6 cellular contexts compared by ENCODE assay signal in the genomic region with DNA sequence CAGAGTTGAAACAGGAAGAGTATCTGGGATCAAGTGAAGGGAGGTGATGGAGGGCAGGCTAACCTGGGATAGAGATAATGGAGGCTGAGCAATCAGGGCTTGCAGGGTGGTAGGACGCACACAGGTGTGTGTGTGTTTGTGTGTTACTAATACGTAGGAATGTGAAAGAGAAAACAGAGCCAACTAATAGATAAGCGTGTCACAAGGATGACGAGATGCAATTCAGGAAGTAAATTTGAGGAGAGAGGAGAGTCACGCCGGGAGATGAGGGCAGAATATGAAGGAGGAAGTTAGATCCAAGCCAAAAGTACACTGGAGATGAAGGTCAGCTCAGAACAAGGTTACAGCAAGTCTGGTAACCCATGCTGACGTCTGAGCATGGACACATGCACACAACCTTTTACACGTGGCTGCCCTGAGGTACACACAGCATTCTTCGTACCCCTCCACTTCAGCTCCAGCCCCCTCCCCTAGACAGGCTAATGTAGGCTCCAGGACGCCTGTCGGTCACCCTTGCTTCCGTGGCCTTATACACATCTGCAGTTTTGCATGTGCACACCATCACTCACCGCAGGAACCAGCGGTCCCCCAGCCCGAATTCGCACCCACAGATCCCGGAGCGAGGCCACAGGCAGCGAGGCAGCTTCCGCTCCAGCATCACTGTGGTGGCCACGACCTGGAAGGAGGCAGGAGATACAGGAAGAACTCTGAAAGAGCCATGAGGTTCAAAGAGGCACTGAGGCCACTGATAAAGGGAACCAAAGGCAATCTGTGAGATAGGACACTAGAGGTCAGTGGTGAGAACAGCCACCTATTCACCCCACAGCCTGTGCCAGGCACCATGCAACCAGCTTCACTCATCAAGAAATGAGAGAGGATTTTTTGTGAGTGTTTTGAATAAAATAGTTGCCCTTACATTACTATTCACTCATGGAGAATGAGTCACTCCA. TPM values are rescaled to one million over a fixed set of nuclear protein-coding genes. Genes with fewer than 3 reads are reported as not detected.
DNase-seq lines count a peak whose midpoint lies in the region; ATAC-seq, FAIRE-seq and TF ChIP-seq lines count a peak whose summit lies in the region.

No MANE protein-coding gene starts in this region.

- TF ChIP-seq RAD21 in SK-N-SH (IDR thresholded peaks at IDR 0.05; ENCODE audit: low read length) = no peak

- peaks cover 6% of the 10 kb centered on the region; the same call in 1 of the 2 replicates for H3K27me3 ChIP-seq in SK-N-SH (ENCODE audit: insufficient read depth)

- 29% methylated on average over 21 of the region's 21 CpGs for WGBS in SK-N-SH (ENCODE audit: low lambda C conversion rate)

- no peaks in the 10 kb centered on the region for H4K20me1 ChIP-seq in SK-N-SH (ENCODE audit: insufficient read depth)

- DNase-seq in GM12891 (ENCODE audit: insufficient read length, low spot score) = no peak
- peak; percentile 47 for DNase-seq in SK-N-SH
- DNase-seq in mucosa of descending colon = no peak
- DNase-seq in NCI-H2029 treated with DMSO at 0.1 percent for 48 hours (lab: John Stamatoyannopoulos, UW) = no peak
- no peak for DNase-seq in T1000 (lab: John Stamatoyannopoulos, UW)
- DNase-seq in stimulated activated naive CD4-positive, alpha-beta T cell treated with Interleukin-2 at 50 U/mL for 16 hours (lab: John Stamatoyannopoulos, UW) = no peak

- H3K36me3 ChIP-seq in SK-N-SH (replicated peaks in 1 of 2; ENCODE audit: control insufficient read depth in 1 of 2, insufficient read depth in 2 of 2, low read length in 1 of 2) (no peaks in the 10 kb centered on the region), mucosa of descending colon (ENCODE audit: low read depth) (no peaks in the 10 kb centered on the region)

- ATAC-seq in mucosa of descending colon = peak; percentile 72

- no peaks in the 10 kb centered on the region for H3K9me2 ChIP-seq in SK-N-SH

- no peaks in the 10 kb centered on the region for H3K4me1 ChIP-seq in SK-N-SH (ENCODE audit: control insufficient read depth in 1 of 2, insufficient read depth in 2 of 2, low read depth in 1 of 2, low read length in 1 of 2)
- no peaks in the 10 kb centered on the region for H3K4me1 ChIP-seq in mucosa of descending colon (ENCODE audit: low read depth)

- no peak overlapping the region for H3K9ac ChIP-seq in SK-N-SH

- CTCF ChIA-PET in SK-N-SH (lab: Yijun Ruan, JAX) = interaction anchor here (0.6 to 1.8 kb wide), 8 partner anchors 13 to 306 kb away, joined by 3 to 6 read pairs (median 4); no protein-coding TSS in a partner anchor

- H3F3A ChIP-seq in SK-N-SH (replicated peaks; ENCODE audit: insufficient read depth) = no peaks in the 10 kb centered on the region

- H3K9me3 ChIP-seq in SK-N-SH (peaks cover 17% of the 10 kb centered on the region), mucosa of descending colon (no peaks in the 10 kb centered on the region)

- no peak for TF ChIP-seq POLR2A in GM12891 (IDR thresholded peaks at IDR 0.05; ENCODE audit: low read depth, low read length)

- TF ChIP-seq EP300 in SK-N-SH (IDR thresholded peaks at IDR 0.05; ENCODE audit: borderline replicate concordance in 1 of 2, low read depth in 1 of 2, low read length in 1 of 2) = no peak

- H3K27ac ChIP-seq in SK-N-SH (ENCODE audit: low read depth in 2 of 2, low read length in 1 of 2) = no peak overlapping the region

- H2AFZ ChIP-seq in SK-N-SH (ENCODE audit: low read depth) = no peak overlapping the region

- no peak overlapping the region for H3K4me2 ChIP-seq in SK-N-SH

- intact Hi-C loops in mucosa of descending colon (cut with DNase I, micrococcal nuclease) = no loop called here

- no peak overlapping the region for H3K4me3 ChIP-seq in SK-N-SH (ENCODE audit: low read depth in 2 of 2, low read length in 1 of 2)
- H3K4me3 ChIP-seq in mucosa of descending colon = no peak overlapping the region

- H3K79me2 ChIP-seq in SK-N-SH (ENCODE audit: insufficient read depth) = no peaks in the 10 kb centered on the region

- POLR2A ChIA-PET in SK-N-SH (lab: Yijun Ruan, JAX) = no interaction called here

- TF ChIP-seq CTCF in SK-N-SH (IDR thresholded peaks at IDR 0.05) (peak; percentile 43), mucosa of descending colon (IDR thresholded peaks at IDR 0.05) (no peak)

- FAIRE-seq in GM12891 (lab: Jason Lieb, UNC) = peak; percentile 48

TF ChIP-seq in GM12891, 5 proteins besides CTCF, POLR2A, EP300 and RAD21:
- TF ChIP-seq TAF1 (IDR thresholded peaks at IDR 0.05; ENCODE audit: low read depth, low read length) (no peak), PAX5 (IDR thresholded peaks at IDR 0.05; ENCODE audit: insufficient read depth, low read length, severe bottlenecking) (no peak), POLR2AphosphoS5 (IDR thresholded peaks at IDR 0.05; ENCODE audit: low read depth, low read length) (no peak), POU2F2 (IDR thresholded peaks at IDR 0.05; ENCODE audit: low read depth, low read length) (no peak), SPI1 (IDR thresholded peaks at IDR 0.05; ENCODE audit: low read depth, low read length) (no peak)

TF ChIP-seq in SK-N-SH, 30 proteins besides CTCF, POLR2A, EP300 and RAD21:
- TF ChIP-seq RFX5 (IDR thresholded peaks at IDR 0.05; ENCODE audit: low read length) (no peak), MEF2A (IDR thresholded peaks at IDR 0.05; ENCODE audit: borderline replicate concordance, low read depth) (no peak), POLR2AphosphoS5 (IDR thresholded peaks at IDR 0.05; ENCODE audit: low read depth, low read length) (no peak), RCOR1 (IDR thresholded peaks at IDR 0.05; ENCODE audit: low read length) (no peak), FOXM1 (IDR thresholded peaks at IDR 0.05; ENCODE audit: low read depth) (no peak), YY1 (IDR thresholded peaks at IDR 0.05; ENCODE audit: low read depth) (no peak)
- TF ChIP-seq, protein P1, sequence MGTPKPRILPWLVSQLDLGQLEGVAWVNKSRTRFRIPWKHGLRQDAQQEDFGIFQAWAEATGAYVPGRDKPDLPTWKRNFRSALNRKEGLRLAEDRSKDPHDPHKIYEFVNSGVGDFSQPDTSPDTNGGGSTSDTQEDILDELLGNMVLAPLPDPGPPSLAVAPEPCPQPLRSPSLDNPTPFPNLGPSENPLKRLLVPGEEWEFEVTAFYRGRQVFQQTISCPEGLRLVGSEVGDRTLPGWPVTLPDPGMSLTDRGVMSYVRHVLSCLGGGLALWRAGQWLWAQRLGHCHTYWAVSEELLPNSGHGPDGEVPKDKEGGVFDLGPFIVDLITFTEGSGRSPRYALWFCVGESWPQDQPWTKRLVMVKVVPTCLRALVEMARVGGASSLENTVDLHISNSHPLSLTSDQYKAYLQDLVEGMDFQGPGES (IDR thresholded peaks at IDR 0.05; ENCODE audit: low read depth, low read length) = no peak
- TF ChIP-seq, protein P2, sequence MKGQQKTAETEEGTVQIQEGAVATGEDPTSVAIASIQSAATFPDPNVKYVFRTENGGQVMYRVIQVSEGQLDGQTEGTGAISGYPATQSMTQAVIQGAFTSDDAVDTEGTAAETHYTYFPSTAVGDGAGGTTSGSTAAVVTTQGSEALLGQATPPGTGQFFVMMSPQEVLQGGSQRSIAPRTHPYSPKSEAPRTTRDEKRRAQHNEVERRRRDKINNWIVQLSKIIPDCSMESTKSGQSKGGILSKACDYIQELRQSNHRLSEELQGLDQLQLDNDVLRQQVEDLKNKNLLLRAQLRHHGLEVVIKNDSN (IDR thresholded peaks at IDR 0.05; ENCODE audit: borderline replicate concordance, low read depth) = no peak

RNA-seq across cellular contexts. Expression of gene TRPV6, which starts 23.7 kb away (rescaled TPM):
- 0.04 TPM for polyA plus RNA-seq in GM12891 (2012; ENCODE audit: low read depth, missing spikeins)
- not detected in 2 replicates for polyA plus RNA-seq in SK-N-SH (2012; rRNA removed)
- not detected in 2 replicates for polyA plus RNA-seq in SK-N-SH (2012; cell fraction: cytosol; rRNA removed)
- not detected in 2 replicates for polyA plus RNA-seq in SK-N-SH (2012; cell fraction: nucleus; rRNA removed)
- under 1 TPM; 0.35 to 0.55 (median 0.44) TPM for total RNA-seq in mucosa of descending colon

RNA-seq across cellular contexts. Expression of gene TRPV5, which starts 24.4 kb away (rescaled TPM):
- polyA plus RNA-seq in GM12891 (2012; ENCODE audit: low read depth, missing spikeins) = not detected
- not detected in 2 replicates for polyA plus RNA-seq in SK-N-SH (2012; rRNA removed)
- not detected in 2 replicates for polyA plus RNA-seq in SK-N-SH (2012; cell fraction: cytosol; rRNA removed)
- polyA plus RNA-seq in SK-N-SH (2012; cell fraction: nucleus; rRNA removed) = not detected in 2 replicates
- total RNA-seq in mucosa of descending colon = not detected

RNA-seq across cellular contexts. Expression of gene LLCFC1, which starts 30.1 kb away (rescaled TPM):
- polyA plus RNA-seq in GM12891 (2012; ENCODE audit: low read depth, missing spikeins) = not detected
- polyA plus RNA-seq in SK-N-SH (2012; rRNA removed) = not detected in 2 replicates
- polyA plus RNA-seq in SK-N-SH (2012; cell fraction: cytosol; rRNA removed) = not detected in 2 replicates
- polyA plus RNA-seq in SK-N-SH (2012; cell fraction: nucleus; rRNA removed) = not detected in 2 replicates
- not detected for total RNA-seq in mucosa of descending colon

RNA-seq across cellular contexts. Expression of gene KEL, which starts 53.0 kb away (rescaled TPM):
- 0.39 TPM for polyA plus RNA-seq in GM12891 (2012; ENCODE audit: low read depth, missing spikeins)
- polyA plus RNA-seq in SK-N-SH (2012; rRNA removed) = 0.05 and 0.18 TPM in 2 replicates
- polyA plus RNA-seq in SK-N-SH (2012; cell fraction: cytosol; rRNA removed) = 0.03 and 0.04 TPM in 2 replicates
- polyA plus RNA-seq in SK-N-SH (2012; cell fraction: nucleus; rRNA removed) = 0.80 and 0.83 TPM in 2 replicates
- total RNA-seq in mucosa of descending colon = under 1 TPM in 1 of 3 donors, not detected in 2; 0.55 TPM

RNA-seq across cellular contexts. Expression of gene EPHB6, which starts 54.3 kb away (rescaled TPM):
- 0.32 TPM for polyA plus RNA-seq in GM12891 (2012; ENCODE audit: low read depth, missing spikeins)
- polyA plus RNA-seq in SK-N-SH (2012; rRNA removed) = 1.2 and 1.8 TPM in 2 replicates
- 1.1 and 1.2 TPM in 2 replicates for polyA plus RNA-seq in SK-N-SH (2012; cell fraction: cytosol; rRNA removed)
- polyA plus RNA-seq in SK-N-SH (2012; cell fraction: nucleus; rRNA removed) = 4.0 and 4.7 TPM in 2 replicates
- total RNA-seq in mucosa of descending colon = 1 to 10 TPM; 1.2 to 8.7 (median 2.6) TPM
